In the genomic region with DNA sequence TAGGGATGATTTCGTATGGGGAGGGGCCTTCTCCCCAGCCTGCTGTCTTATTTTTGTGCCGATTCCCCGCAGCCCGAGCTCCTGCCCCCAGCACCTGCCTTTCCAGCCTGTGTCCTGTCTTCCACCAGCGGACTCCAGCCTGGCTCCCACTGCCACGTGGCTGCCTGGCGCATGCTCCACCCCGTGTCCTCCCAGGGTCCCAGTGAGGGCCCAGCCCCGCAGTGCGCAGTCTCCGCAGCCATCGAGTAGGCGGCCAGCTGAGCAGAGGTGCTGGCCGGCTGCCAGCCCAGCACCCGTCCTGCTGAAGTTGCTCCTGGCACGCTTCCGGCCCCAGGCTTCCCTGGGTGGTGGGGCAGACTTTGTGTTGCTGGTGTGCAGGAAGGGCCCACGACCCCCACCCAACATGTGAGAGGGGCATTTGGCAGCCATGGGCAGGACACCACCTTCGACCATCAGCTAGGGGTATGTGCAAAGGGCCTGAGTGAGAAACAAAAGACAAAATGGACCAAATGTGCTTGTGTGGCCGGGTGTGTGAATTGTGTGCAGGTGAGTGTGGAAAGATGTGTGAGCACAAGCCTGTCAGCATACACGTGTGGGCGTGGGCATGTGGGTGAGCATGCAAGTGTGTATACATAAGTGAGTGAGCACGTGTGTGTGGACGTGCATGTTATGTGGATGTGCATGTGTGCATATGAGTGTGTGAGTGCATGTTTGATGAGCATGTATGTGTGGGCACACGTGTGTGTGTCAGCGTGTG, we compare ENCODE assay signal across 10 cellular contexts. TPM values are rescaled to one million over a fixed set of nuclear protein-coding genes. Genes with fewer than 3 reads are reported as not detected.
DNase-seq lines count a peak whose midpoint lies in the region; TF ChIP-seq lines count a peak whose summit lies in the region.
"Had no signal": no experiment of that assay in that cellular context is flagged by ENCODE, and none has a peak within 500 bp of the region (broad histone marks: within the 10 kb centered on the region; RNA-seq: fewer than 3 reads in every experiment).

No MANE protein-coding gene starts in this region.

- TF ChIP-seq CTCF in left ventricle myocardium inferior (IDR thresholded peaks at IDR 0.05; ENCODE audit: borderline replicate concordance) = no peak
- TF ChIP-seq CTCF in GM10266 (IDR thresholded peaks at IDR 0.05; ENCODE audit: control insufficient read depth, insufficient read depth, low read depth, missing control alignments) = no peak

- H3K4me1 Mint-ChIP-seq in activated naive CD4-positive, alpha-beta T cell treated with anti-CD3 and anti-CD28 coated beads, Interleukin-2, amount 10 ng/mL, durations not matched to agents 7 days and 5 days = peaks cover 14% of the 10 kb centered on the region

- no peaks in the 10 kb centered on the region for H3K27me3 Mint-ChIP-seq in activated naive CD4-positive, alpha-beta T cell treated with anti-CD3 and anti-CD28 coated beads, Interleukin-2, amount 10 ng/mL, durations not matched to agents 7 days and 5 days

- intact Hi-C loops in left ventricle myocardium inferior (cut with micrococcal nuclease) = no loop called here

- H3K4me3 Mint-ChIP-seq in activated naive CD4-positive, alpha-beta T cell treated with anti-CD3 and anti-CD28 coated beads, Interleukin-2, amount 10 ng/mL, durations not matched to agents 7 days and 5 days = no peak overlapping the region

- H3K27ac Mint-ChIP-seq in activated naive CD4-positive, alpha-beta T cell treated with anti-CD3 and anti-CD28 coated beads, Interleukin-2, amount 10 ng/mL, durations not matched to agents 7 days and 5 days = no peak overlapping the region

- CTCF ChIA-PET in activated naive CD4-positive, alpha-beta T cell treated with anti-CD3 and anti-CD28 coated beads, Interleukin-2, amount 10 ng/mL, durations not matched to agents 7 days and 5 days (lab: Charles Lee) = no interaction called here

- peak; percentile 50 to 87 (median 77) for DNase-seq in NCI-H1417 (lab: John Stamatoyannopoulos, UW)
- no peak for DNase-seq in NCI-H1417 treated with DMSO at 0.1 percent for 48 hours (lab: John Stamatoyannopoulos, UW)
- DNase-seq in SHP77 treated with DMSO at 0.1 percent for 48 hours (lab: John Stamatoyannopoulos, UW) = peak; percentile 69
- DNase-seq in left ventricle myocardium inferior = peak; percentile 76
- DNase-seq in superior temporal gyrus (ENCODE audit: extremely low spot score) = peak; percentile 23
- no peak for DNase-seq in GM10266 (ENCODE audit: extremely low spot score)
- DNase-seq in activated naive CD4-positive, alpha-beta T cell treated with anti-CD3 and anti-CD28 coated beads, Interleukin-2, amount 10 ng/mL, durations not matched to agents 7 days and 5 days = no peak
- DNase-seq in 8988T = no peak

- no peaks in the 10 kb centered on the region for H3K9me3 Mint-ChIP-seq in activated naive CD4-positive, alpha-beta T cell treated with anti-CD3 and anti-CD28 coated beads, Interleukin-2, amount 10 ng/mL, durations not matched to agents 7 days and 5 days

- H3K4me1 ChIP-seq in left ventricle myocardium inferior = peaks cover 29% of the 10 kb centered on the region

- H3K9me3 ChIP-seq in left ventricle myocardium inferior (replicated peaks) = no peaks in the 10 kb centered on the region

- H3K4me3 ChIP-seq in left ventricle myocardium inferior = peak overlapping the region; percentile 41

- no peaks in the 10 kb centered on the region for H3K36me3 ChIP-seq in left ventricle myocardium inferior

- no peaks in the 10 kb centered on the region for H3K36me3 Mint-ChIP-seq in activated naive CD4-positive, alpha-beta T cell treated with anti-CD3 and anti-CD28 coated beads, Interleukin-2, amount 10 ng/mL, durations not matched to agents 7 days and 5 days

- no peak overlapping the region for H3K27ac ChIP-seq in left ventricle myocardium inferior (replicated peaks)
- H3K27ac ChIP-seq: 22Rv1, HL-60 had no signal

- no peaks in the 10 kb centered on the region for H3K27me3 ChIP-seq in left ventricle myocardium inferior (ENCODE audit: low read depth)

RNA-seq across cellular contexts. Expression of gene RTN4R, which starts 55.9 kb away (rescaled TPM):
- 0.96 TPM for total RNA-seq in left ventricle myocardium inferior

Comparison
In these comparisons a context has a peak if more than half of its experiments do, and no peak if none do; other contexts are left out.
1. DNase-seq: peak in NCI-H1417 (3 of 3), SHP77 treated with DMSO at 0.1 percent for 48 hours (single experiment), left ventricle myocardium inferior (single experiment) and superior temporal gyrus (single experiment); none in NCI-H1417 treated with DMSO at 0.1 percent for 48 hours (single experiment), GM10266 (single experiment), activated naive CD4-positive, alpha-beta T cell treated with anti-CD3 and anti-CD28 coated beads, Interleukin-2, amount 10 ng/mL, durations not matched to agents 7 days and 5 days (single experiment) and 8988T (single experiment).